Comparison of ENCODE assay signal across 12 cellular contexts in the genomic region with DNA sequence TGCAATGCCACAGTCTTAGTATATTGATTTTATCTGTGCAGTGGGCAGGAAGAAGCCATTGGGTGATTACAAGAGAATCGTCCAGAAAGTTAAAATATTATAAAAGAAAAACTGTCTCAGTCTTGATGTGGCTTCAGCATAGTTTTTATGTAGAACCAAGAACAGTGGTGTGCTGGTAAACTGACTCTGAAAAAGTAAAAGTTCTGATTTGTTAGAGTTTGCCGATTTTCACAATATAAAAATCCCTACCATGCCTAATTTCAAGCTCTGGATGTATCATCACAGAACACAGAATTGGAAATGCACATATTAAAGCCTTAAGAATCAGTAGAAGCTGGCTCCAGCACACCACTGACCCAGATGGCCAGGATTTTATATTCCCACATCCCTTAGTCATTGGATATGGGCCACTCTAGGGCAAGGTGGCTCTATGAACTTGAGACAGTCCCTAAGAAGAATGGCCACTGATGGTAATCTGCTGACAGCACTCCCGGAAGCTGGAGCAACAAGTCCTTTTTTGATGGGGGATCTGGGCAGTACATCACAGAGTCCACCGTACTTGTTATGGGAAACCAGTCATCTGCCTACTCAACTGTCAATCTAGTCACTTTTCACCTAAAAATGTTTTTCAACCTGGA.
"Had no signal": no experiment of that assay in that cellular context is flagged by ENCODE, and none has a peak within 500 bp of the region (broad histone marks: within the 10 kb centered on the region; RNA-seq: fewer than 3 reads in every experiment).

No MANE protein-coding gene starts in this region.

- H3K4me3 ChIP-seq: body of pancreas, cardiac muscle cell, lower lobe of right lung, mucosa of descending colon, tibial artery had no signal

- H3K27ac ChIP-seq: body of pancreas, cardiac muscle cell, foreskin keratinocyte, lower lobe of right lung, tibial artery, WERI-Rb-1 had no signal

- DNase-seq: activated CD4-positive, CD25-positive, alpha-beta regulatory T cell treated with anti-CD3 and anti-CD28 coated beads, Interleukin-2, amount 50 U/mL, for 72 hours; effector CD4-positive, alpha-beta T cell; kidney; nephron progenitor cell; tibial artery had no signal

- ATAC-seq: sciatic nerve had no signal

- H3K9me3 ChIP-seq: body of pancreas, lower lobe of right lung, mucosa of descending colon, tibial artery had no signal

- H3K27me3 ChIP-seq: body of pancreas, cardiac muscle cell, foreskin keratinocyte, tibial artery had no signal

- H3K4me1 ChIP-seq: foreskin keratinocyte, tibial artery had no signal

- H3K36me3 ChIP-seq: cardiac muscle cell, lower lobe of right lung, tibial artery, WERI-Rb-1 had no signal
